In the genomic region with DNA sequence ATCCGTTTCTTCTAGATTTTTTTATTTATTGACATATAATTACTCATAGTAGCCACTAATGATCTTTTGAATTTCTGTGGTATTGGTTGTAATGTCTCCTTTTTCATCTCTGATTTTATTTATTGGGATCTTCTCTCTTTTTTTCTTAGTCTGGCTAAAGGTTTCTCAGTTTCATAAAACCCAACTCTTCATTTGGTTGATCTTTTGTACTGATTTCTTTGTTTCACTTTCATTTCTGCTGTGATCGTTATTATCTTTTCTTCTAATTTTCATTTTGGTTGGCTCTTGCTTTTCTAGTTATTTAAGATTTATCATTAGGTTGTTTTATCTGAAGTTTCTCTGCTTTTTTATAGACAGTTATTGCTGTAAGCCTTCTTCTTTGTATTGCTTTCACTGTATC, we compare ENCODE assay signal across 2 cellular contexts.
TF ChIP-seq lines count a peak whose summit lies in the region.

No MANE protein-coding gene starts in this region.

TF ChIP-seq in SK-N-SH, 30 proteins besides CTCF, POLR2A, EP300 and RAD21 (continued from another document):
- TF ChIP-seq FOXM1 (IDR thresholded peaks at IDR 0.05; ENCODE audit: low read depth) (no peak), RXRA (IDR thresholded peaks at IDR 0.05; ENCODE audit: borderline replicate concordance, low read depth) (no peak), EZH2phosphoT487 (IDR thresholded peaks at IDR 0.05; ENCODE audit: borderline replicate concordance, low read depth) (no peak), MEF2A (IDR thresholded peaks at IDR 0.05; ENCODE audit: borderline replicate concordance, low read depth) (no peak), SMC3 (IDR thresholded peaks at IDR 0.05; ENCODE audit: low read depth, low read length) (no peak), JUND (IDR thresholded peaks at IDR 0.05) (no peak)
- TF ChIP-seq, protein P1, sequence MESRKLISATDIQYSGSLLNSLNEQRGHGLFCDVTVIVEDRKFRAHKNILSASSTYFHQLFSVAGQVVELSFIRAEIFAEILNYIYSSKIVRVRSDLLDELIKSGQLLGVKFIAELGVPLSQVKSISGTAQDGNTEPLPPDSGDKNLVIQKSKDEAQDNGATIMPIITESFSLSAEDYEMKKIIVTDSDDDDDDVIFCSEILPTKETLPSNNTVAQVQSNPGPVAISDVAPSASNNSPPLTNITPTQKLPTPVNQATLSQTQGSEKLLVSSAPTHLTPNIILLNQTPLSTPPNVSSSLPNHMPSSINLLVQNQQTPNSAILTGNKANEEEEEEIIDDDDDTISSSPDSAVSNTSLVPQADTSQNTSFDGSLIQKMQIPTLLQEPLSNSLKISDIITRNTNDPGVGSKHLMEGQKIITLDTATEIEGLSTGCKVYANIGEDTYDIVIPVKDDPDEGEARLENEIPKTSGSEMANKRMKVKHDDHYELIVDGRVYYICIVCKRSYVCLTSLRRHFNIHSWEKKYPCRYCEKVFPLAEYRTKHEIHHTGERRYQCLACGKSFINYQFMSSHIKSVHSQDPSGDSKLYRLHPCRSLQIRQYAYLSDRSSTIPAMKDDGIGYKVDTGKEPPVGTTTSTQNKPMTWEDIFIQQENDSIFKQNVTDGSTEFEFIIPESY (IDR thresholded peaks at IDR 0.05; ENCODE audit: borderline replicate concordance, low read depth), result no peak
- TF ChIP-seq, protein P2, sequence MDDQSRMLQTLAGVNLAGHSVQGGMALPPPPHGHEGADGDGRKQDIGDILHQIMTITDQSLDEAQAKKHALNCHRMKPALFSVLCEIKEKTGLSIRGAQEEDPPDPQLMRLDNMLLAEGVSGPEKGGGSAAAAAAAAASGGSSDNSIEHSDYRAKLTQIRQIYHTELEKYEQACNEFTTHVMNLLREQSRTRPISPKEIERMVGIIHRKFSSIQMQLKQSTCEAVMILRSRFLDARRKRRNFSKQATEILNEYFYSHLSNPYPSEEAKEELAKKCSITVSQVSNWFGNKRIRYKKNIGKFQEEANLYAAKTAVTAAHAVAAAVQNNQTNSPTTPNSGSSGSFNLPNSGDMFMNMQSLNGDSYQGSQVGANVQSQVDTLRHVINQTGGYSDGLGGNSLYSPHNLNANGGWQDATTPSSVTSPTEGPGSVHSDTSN (IDR thresholded peaks at IDR 0.05), result no peak
- TF ChIP-seq, protein P3, sequence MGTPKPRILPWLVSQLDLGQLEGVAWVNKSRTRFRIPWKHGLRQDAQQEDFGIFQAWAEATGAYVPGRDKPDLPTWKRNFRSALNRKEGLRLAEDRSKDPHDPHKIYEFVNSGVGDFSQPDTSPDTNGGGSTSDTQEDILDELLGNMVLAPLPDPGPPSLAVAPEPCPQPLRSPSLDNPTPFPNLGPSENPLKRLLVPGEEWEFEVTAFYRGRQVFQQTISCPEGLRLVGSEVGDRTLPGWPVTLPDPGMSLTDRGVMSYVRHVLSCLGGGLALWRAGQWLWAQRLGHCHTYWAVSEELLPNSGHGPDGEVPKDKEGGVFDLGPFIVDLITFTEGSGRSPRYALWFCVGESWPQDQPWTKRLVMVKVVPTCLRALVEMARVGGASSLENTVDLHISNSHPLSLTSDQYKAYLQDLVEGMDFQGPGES (IDR thresholded peaks at IDR 0.05; ENCODE audit: low read depth, low read length), result no peak

TF ChIP-seq in SK-N-SH treated with all-trans-retinoic acid at 6 μM for 48 hours, 23 proteins besides CTCF, POLR2A, EP300 and RAD21 (continued from another document):
- TF ChIP-seq TSHZ2 (CRISPR knock-in tag; IDR thresholded peaks at IDR 0.05), result no peak
- TF ChIP-seq OSR1 (CRISPR knock-in tag; IDR thresholded peaks at IDR 0.05), result no peak
- TF ChIP-seq TCF4 (CRISPR knock-in tag; IDR thresholded peaks at IDR 0.05; ENCODE audit: borderline replicate concordance), result no peak
- TF ChIP-seq TOX (CRISPR knock-in tag; IDR thresholded peaks at IDR 0.05; ENCODE audit: borderline replicate concordance), result no peak
- TF ChIP-seq ZC3H10 (CRISPR knock-in tag; IDR thresholded peaks at IDR 0.05), result no peak
- no peak for TF ChIP-seq CSDC2 (CRISPR knock-in tag; IDR thresholded peaks at IDR 0.05)
- TF ChIP-seq ESRRG (CRISPR knock-in tag; IDR thresholded peaks at IDR 0.05), result no peak
